ENCODE assay signal across 20 cellular contexts in genomic region chr1:13900583-13900982, GRCh38.
"Had no signal": no experiment of that assay in that cellular context is flagged by ENCODE, and none has a peak within 500 bp of the region (broad histone marks: within the 10 kb centered on the region; RNA-seq: fewer than 3 reads in every experiment).

No MANE protein-coding gene starts in this region.

- H3K36me3 ChIP-seq: esophagus muscularis mucosa, gastrocnemius medialis, left lung, prostate gland, right atrium auricular region had no signal

- H3K27ac ChIP-seq: esophagus muscularis mucosa, gastrocnemius medialis, left lung, right atrium auricular region had no signal

- H3K4me3 ChIP-seq: esophagus muscularis mucosa, gastrocnemius medialis, left lung, prostate gland, right atrium auricular region, smooth muscle cell had no signal

- H3K27me3 ChIP-seq: gastrocnemius medialis, right atrium auricular region had no signal

- H3K4me1 ChIP-seq: esophagus muscularis mucosa, gastrocnemius medialis, prostate gland, right atrium auricular region had no signal

- DNase-seq: activated CD4-positive, CD25-positive, alpha-beta regulatory T cell treated with anti-CD3 and anti-CD28 coated beads, Interleukin-2, amount 50 U/mL, for 72 hours; activated CD8-positive, alpha-beta memory T cell treated with anti-CD3 and anti-CD28 coated beads for 24 hours; activated effector memory CD4-positive, alpha-beta T cell treated with anti-CD3 and anti-CD28 coated beads, Interleukin-2, amount 50 U/mL, for 16 hours; activated naive CD4-positive, alpha-beta T cell treated with anti-CD3 and anti-CD28 coated beads, Interleukin-2, amount 50 U/mL, for 16 hours; activated T-cell treated with anti-CD3 and anti-CD28 coated beads, Interleukin-2, amount 50 U/mL, for 72 hours; aorta; cerebellar nuclear complex; effector CD8-positive, alpha-beta T cell; gastrocnemius medialis; head of caudate nucleus; kidney; left lung; occipital lobe; stimulated activated CD4-positive, alpha-beta T cell treated with anti-CD3 and anti-CD28 coated beads, Interleukin-4, amount 100 ng/mL, for 1 hour; stimulated activated naive CD8-positive, alpha-beta T cell treated with anti-CD3 and anti-CD28 coated beads, Interleukin-15, amount 100 ng/mL, for 72 hours; T1000 had no signal

- H3K9me3 ChIP-seq: gastrocnemius medialis, prostate gland had no signal

- ATAC-seq: activated T-cell treated with anti-CD3 and anti-CD28 coated beads, Interleukin-2, amount 50 U/mL, for 72 hours; gastrocnemius medialis; stimulated activated naive CD8-positive, alpha-beta T cell treated with anti-CD3 and anti-CD28 coated beads, Interleukin-15, amount 100 ng/mL, for 72 hours had no signal
